In the genomic region with DNA sequence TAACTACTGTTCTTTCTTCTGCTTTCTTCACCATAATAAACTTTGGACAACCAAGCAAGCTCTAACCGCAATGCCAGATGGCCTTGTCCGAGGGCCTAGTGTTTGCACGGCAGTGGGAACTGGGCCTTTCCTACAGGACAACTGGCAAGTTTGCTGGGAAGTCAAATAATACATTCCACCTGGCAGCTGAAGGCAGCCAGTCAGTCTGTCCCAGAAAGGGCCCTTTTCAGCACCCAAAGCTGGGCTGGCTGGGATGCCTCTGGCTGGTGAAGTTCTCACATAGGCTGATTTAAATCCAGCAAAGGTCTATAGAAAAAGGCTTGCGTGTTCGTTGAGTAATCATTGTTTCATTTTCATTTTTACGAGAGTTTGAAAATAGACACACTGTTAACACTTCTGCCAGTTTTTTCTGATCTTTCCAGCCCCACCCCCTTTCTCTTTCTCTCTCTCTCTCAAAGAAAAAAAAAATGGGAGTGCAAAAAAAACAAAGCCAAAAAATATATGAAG, we compare ENCODE assay signal across 8 cellular contexts.
A peak's percentile ranks its signal among the peaks of the same experiment; 100 is the strongest.
DNase-seq lines count a peak whose midpoint lies in the region; ATAC-seq and TF ChIP-seq lines count a peak whose summit lies in the region.

No MANE protein-coding gene starts in this region.

- H3K36me3 ChIP-seq in MG63 (peaks cover 2% of the 10 kb centered on the region; the same call in 1 of the 2 replicates), body of pancreas (replicated peaks in 1 of 2; ENCODE audit: insufficient read depth in 1 of 2, low read depth in 2 of 2) (no peaks in the 10 kb centered on the region), muscle layer of duodenum (ENCODE audit: control insufficient read depth in 1 of 2, insufficient read depth in 2 of 2, low read length in 2 of 2) (no peaks in the 10 kb centered on the region)

- H3K27me3 ChIP-seq in MG63 = no peaks in the 10 kb centered on the region
- H3K27me3 ChIP-seq in body of pancreas = no peaks in the 10 kb centered on the region
- no peaks in the 10 kb centered on the region for H3K27me3 ChIP-seq in muscle layer of duodenum (ENCODE audit: low read depth, low read length)

- peaks cover 9% of the 10 kb centered on the region for H3K4me1 ChIP-seq in body of pancreas
- H3K4me1 ChIP-seq in muscle layer of duodenum (ENCODE audit: control insufficient read depth in 1 of 2, insufficient read depth in 2 of 2, low read length in 2 of 2) = peaks cover 13 to 23% of the 10 kb centered on the region in 2 donors

- 23 to 27% methylated on average over 6 of the region's 6 CpGs for WGBS in body of pancreas, 2 donors

- no peaks in the 10 kb centered on the region for H3K9me3 ChIP-seq in MG63
- no peaks in the 10 kb centered on the region for H3K9me3 ChIP-seq in body of pancreas
- no peaks in the 10 kb centered on the region for H3K9me3 ChIP-seq in muscle layer of duodenum (ENCODE audit: control insufficient read depth in 1 of 2, low read length in 2 of 2)

- TF ChIP-seq CTCF in body of pancreas (IDR thresholded peaks at IDR 0.05) = peak in 1 of 7 experiments; percentile 2

- H3K4me3 ChIP-seq in MG63 = peak overlapping the region; percentile 15
- H3K4me3 ChIP-seq in body of pancreas = no peak overlapping the region
- H3K4me3 ChIP-seq in muscle layer of duodenum (ENCODE audit: low read depth in 1 of 2, low read length in 2 of 2) = peak overlapping the region; percentile 45 to 54

- no peak for TF ChIP-seq POLR2A in body of pancreas (IDR thresholded peaks at IDR 0.05)

- ATAC-seq in GM21526 (IDR thresholded peaks at IDR 0.05; ENCODE audit: low FRiP score, unreplicated experiment) (peak; percentile 72), body of pancreas (peak; percentile 89)

- DNase-seq in ELR (ENCODE audit: low read depth) (peak; percentile 67), MG63 (peak; percentile 83), body of pancreas (peak; percentile 68 to 84 (median 83)), NCI-H2029 (lab: John Stamatoyannopoulos, UW) (no peak), DMS79 treated with DMSO at 0.1 percent for 48 hours (lab: John Stamatoyannopoulos, UW) (no peak), middle frontal gyrus (ENCODE audit: extremely low spot score, low spot score) (no peak)

- H3K27ac ChIP-seq in body of pancreas = peak overlapping the region; percentile 5 to 71 (median 66)
- peak overlapping the region; percentile 86 for H3K27ac ChIP-seq in muscle layer of duodenum (ENCODE audit: low read length)

- intact Hi-C loops in body of pancreas (cut with DNase I) = no loop called here

Comparison
In these comparisons a context has a peak if more than half of its experiments do, and no peak if none do; other contexts are left out.
1. DNase-seq: peak in ELR (single experiment), MG63 (single experiment) and body of pancreas (4 of 4); none in NCI-H2029 (single experiment), DMS79 treated with DMSO at 0.1 percent for 48 hours (single experiment) and middle frontal gyrus (single experiment).
2. H3K4me3 ChIP-seq: peak in MG63 (single experiment) and muscle layer of duodenum (2 of 2); none in body of pancreas (0 of 2).